ENCODE assay signal across 8 cellular contexts in the genomic region with DNA sequence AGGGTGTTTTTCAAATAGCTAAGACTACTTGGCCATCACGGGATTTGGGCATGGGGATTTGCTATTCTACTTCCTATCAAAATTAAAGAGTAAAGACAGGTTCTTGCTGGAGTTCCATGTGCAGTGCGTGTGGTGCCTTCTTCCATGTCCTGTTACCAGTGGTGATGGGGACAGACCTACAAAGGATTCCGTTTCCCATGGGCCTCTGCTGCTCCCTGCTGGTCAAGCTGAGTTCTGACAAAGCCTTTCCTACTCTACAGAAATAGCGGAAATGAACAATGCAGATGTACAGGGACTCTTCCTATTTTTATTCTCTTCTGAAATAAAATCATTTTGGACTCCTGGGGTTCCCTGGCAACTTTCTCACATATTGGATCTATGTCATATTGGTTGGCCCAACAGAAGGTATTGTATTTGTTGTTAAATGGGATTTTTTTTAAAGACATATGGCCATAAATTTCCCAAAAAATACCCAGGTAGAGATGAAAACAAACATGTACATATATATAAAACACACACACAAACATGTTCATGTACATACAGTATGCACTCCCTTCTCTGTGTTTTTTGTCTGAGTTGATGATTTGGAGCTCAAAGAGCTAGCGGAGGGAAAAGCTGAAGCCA.
DNase-seq lines count a peak whose midpoint lies in the region; ATAC-seq and TF ChIP-seq lines count a peak whose summit lies in the region.

No MANE protein-coding gene starts in this region.

- H3K9me3 ChIP-seq in PC-9 (ENCODE audit: insufficient read depth, low read depth) (no peaks in the 10 kb centered on the region), neural cell (ENCODE audit: low read length) (no peaks in the 10 kb centered on the region), thyroid gland (no peaks in the 10 kb centered on the region)

- 41% methylated on average over 5 of the region's 5 CpGs for WGBS in thyroid gland, 2 donors

- no peaks in the 10 kb centered on the region for H3K9me2 ChIP-seq in PC-9 (ENCODE audit: insufficient read depth)
- no peaks in the 10 kb centered on the region for H3K9me2 ChIP-seq in neural cell (ENCODE audit: insufficient read depth, low read length)

- DNase-seq in Daoy (ENCODE audit: low read depth) (peak; percentile 61), PC-9 (peak; percentile 59 to 62), fibroblast of gingiva (ENCODE audit: low read depth) (peak; percentile 72), thyroid gland (peak; percentile 55 to 68)
- peak; percentile 76 for DNase-seq in Jurkat, Clone E6-1 (ENCODE audit: low read depth, low spot score)
- peak; percentile 62 for DNase-seq in activated T-cell treated with anti-CD3 and anti-CD28 coated beads, Interleukin-2, amount 50 U/mL, for 1 hour

- no peak for TF ChIP-seq POLR2A in thyroid gland (IDR thresholded peaks at IDR 0.05)

- H3K79me2 ChIP-seq in PC-9 (ENCODE audit: low read depth) (no peaks in the 10 kb centered on the region), neural cell (replicated peaks; ENCODE audit: insufficient read depth, low read length) (no peaks in the 10 kb centered on the region)

- intact Hi-C loops in PC-9 (cut with micrococcal nuclease; ENCODE audit: unreplicated experiment): loop anchor here (1.0 to 10.0 kb wide), 5 partner anchors 170 to 988 kb away; no protein-coding TSS in a partner anchor
- intact Hi-C loops in thyroid gland (cut with DNase I): loop anchor here (5.0 kb wide), 1 partner anchor 401 kb away; no protein-coding TSS in a partner anchor

- no peak overlapping the region for H3K27ac ChIP-seq in PC-9
- H3K27ac ChIP-seq in neural cell (ENCODE audit: low read length): no peak overlapping the region
- no peak overlapping the region for H3K27ac ChIP-seq in thyroid gland

- H4K20me1 ChIP-seq in PC-9 (ENCODE audit: insufficient read depth): no peaks in the 10 kb centered on the region
- no peaks in the 10 kb centered on the region for H4K20me1 ChIP-seq in neural cell (ENCODE audit: insufficient read depth)

- peak; percentile 88 for TF ChIP-seq RAD21 in neural cell (conservative IDR thresholded peaks at IDR 0.05)

- no peak for TF ChIP-seq EP300 in neural cell (conservative IDR thresholded peaks at IDR 0.05; ENCODE audit: poor library complexity, severe bottlenecking)

- peak; percentile 95 for ATAC-seq in GM21717 (IDR thresholded peaks at IDR 0.05; ENCODE audit: unreplicated experiment)

- no peak overlapping the region for H3K9ac ChIP-seq in neural cell (ENCODE audit: low read length)

- no TSS peak for BruUV-seq in PC-9 (replicated peaks; lab: Mats Ljungman, UMichigan)

- H3K4me1 ChIP-seq in PC-9 (replicated peaks; ENCODE audit: insufficient read depth) (no peaks in the 10 kb centered on the region), thyroid gland (peaks cover 0 to 5% of the 10 kb centered on the region in 2 donors)

- CTCF ChIA-PET in PC-9 (lab: Charles Lee): interaction anchor here (0.8 kb wide), 1 partner anchor 398 kb away, joined by 3 read pairs; no protein-coding TSS in a partner anchor

- H3F3A ChIP-seq in PC-9 (ENCODE audit: insufficient read depth, low read depth) (0 out of 2 replicates have a peak, but pooled peaks cover 9% of the 10 kb centered on the region), neural cell (ENCODE audit: insufficient read depth, low read length, poor library complexity, severe bottlenecking) (no peaks in the 10 kb centered on the region)

- POLR2A ChIA-PET in PC-9 (lab: Charles Lee; ENCODE audit: unreplicated experiment): no interaction called here

- TF ChIP-seq CTCF in PC-9 (conservative IDR thresholded peaks at IDR 0.05) (peak; percentile 93), neural cell (IDR thresholded peaks at IDR 0.05; ENCODE audit: poor library complexity, severe bottlenecking) (peak; percentile 85), thyroid gland (IDR thresholded peaks at IDR 0.05) (peak; percentile 33 to 86 (median 68))

- H3K4me3 ChIP-seq in Jurkat, Clone E6-1 (ENCODE audit: low read length): no peak overlapping the region
- H3K4me3 ChIP-seq in PC-9 (no peak overlapping the region), neural cell (ENCODE audit: low read length) (no peak overlapping the region), thyroid gland (replicated peaks in 1 of 3) (no peak overlapping the region)

- no peak overlapping the region for H3K4me2 ChIP-seq in PC-9
- H3K4me2 ChIP-seq in neural cell (ENCODE audit: low read length): no peak overlapping the region

- H2AFZ ChIP-seq in PC-9 (no peak overlapping the region), neural cell (ENCODE audit: low read depth, low read length) (no peak overlapping the region)

- H3K27me3 ChIP-seq in PC-9 (ENCODE audit: insufficient read depth, low read depth) (no peaks in the 10 kb centered on the region), neural cell (ENCODE audit: insufficient read depth, low read depth, low read length) (no peaks in the 10 kb centered on the region), thyroid gland (no peaks in the 10 kb centered on the region)

- H3K36me3 ChIP-seq in PC-9 (ENCODE audit: low read depth): peaks cover 7% of the 10 kb centered on the region; the same call in 1 of the 2 replicates
- H3K36me3 ChIP-seq in neural cell (ENCODE audit: insufficient read depth, low read length): no peaks in the 10 kb centered on the region
- peaks cover 0 to 12% of the 10 kb centered on the region in 2 donors for H3K36me3 ChIP-seq in thyroid gland

TF ChIP-seq in neural cell, 6 proteins besides CTCF, POLR2A, EP300 and RAD21:
- TF ChIP-seq SMC3 (conservative IDR thresholded peaks at IDR 0.05; ENCODE audit: poor library complexity): peak; percentile 85
- no peak for TF ChIP-seq MXI1 (conservative IDR thresholded peaks at IDR 0.05; ENCODE audit: poor library complexity, severe bottlenecking)
- no peak for TF ChIP-seq REST (IDR thresholded peaks at IDR 0.05; ENCODE audit: borderline replicate concordance)
